ENCODE assay signal across 18 cellular contexts in the genomic region with DNA sequence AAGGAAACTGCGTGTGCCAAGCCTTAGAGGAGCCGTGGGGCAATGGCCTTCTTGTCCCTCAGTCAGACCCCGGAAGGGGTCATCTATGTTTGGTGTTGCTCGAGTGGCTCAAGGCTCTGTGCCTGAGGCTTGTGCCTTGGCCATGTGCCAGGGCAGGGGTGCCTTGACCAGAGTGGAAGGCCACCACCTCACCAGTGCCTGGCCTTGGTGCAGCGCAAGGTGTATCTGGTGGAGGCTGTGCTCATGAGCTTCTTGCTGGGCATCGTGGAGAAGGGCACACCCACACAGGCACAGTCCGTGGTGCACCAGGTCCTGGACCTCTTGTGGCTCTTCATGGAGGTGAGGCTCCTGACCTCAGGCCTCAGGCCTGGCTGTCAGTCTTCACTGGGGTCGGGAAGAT. TPM values are rescaled to one million over a fixed set of nuclear protein-coding genes. Genes with fewer than 3 reads are reported as not detected.
A peak's percentile ranks its signal among the peaks of the same experiment; 100 is the strongest.
DNase-seq lines count a peak whose midpoint lies in the region; ATAC-seq, FAIRE-seq and TF ChIP-seq lines count a peak whose summit lies in the region.
"Had no signal": no experiment of that assay in that cellular context is flagged by ENCODE, and none has a peak within 500 bp of the region (broad histone marks: within the 10 kb centered on the region; RNA-seq: fewer than 3 reads in every experiment).

No MANE protein-coding gene starts in this region.

- H3K4me2 ChIP-seq in GM23338, result no peak overlapping the region
- H3K4me2 ChIP-seq in H1 (ENCODE audit: insufficient read depth in 1 of 2, low read depth in 2 of 2, low read length in 2 of 2), result no peak overlapping the region
- H3K4me2 ChIP-seq: KMS-11 had no signal

- H3K14ac ChIP-seq in H1 (ENCODE audit: insufficient read length), result no peak overlapping the region

- no peak for ATAC-seq in GM23338
- ATAC-seq in psoas muscle, result no peak
- ATAC-seq: GM12878 had no signal

- intact Hi-C loops in psoas muscle (cut with DNase I), result loop anchor here in 1 of 2 donors (5.0 kb wide), 1 partner anchor 207 kb away; no protein-coding TSS in a partner anchor

- H3K56ac ChIP-seq in H1 (replicated peaks; ENCODE audit: insufficient read length, low read depth, low read length), result no peak overlapping the region

- H2AFZ ChIP-seq in GM23338, result no peak overlapping the region
- no peak overlapping the region for H2AFZ ChIP-seq in H1 (ENCODE audit: low read length)

- H3K27me3 ChIP-seq in GM23338 (ENCODE audit: insufficient read depth), result no peaks in the 10 kb centered on the region
- no peaks in the 10 kb centered on the region for H3K27me3 ChIP-seq in H1 (replicated peaks in 1 of 4; ENCODE audit: control insufficient read depth in 3 of 4, extremely low read depth in 1 of 4, insufficient read depth in 3 of 4, low read length in 3 of 4)
- H3K27me3 ChIP-seq in psoas muscle (ENCODE audit: insufficient read depth in 3 of 3, low read length in 2 of 3), result no peaks in the 10 kb centered on the region
- H3K27me3 ChIP-seq: BE2C had no signal

- TF ChIP-seq EP300 in H1 (IDR thresholded peaks at IDR 0.05; ENCODE audit: borderline replicate concordance in 1 of 2, low read depth in 2 of 2, low read length in 2 of 2), result no peak

- H3K36me3 ChIP-seq in GM23338 (ENCODE audit: insufficient read depth), result no peaks in the 10 kb centered on the region
- peaks cover 3 to 5% (median 4%) of the 10 kb centered on the region in 4 experiments; a peak in 4 of 8 replicates for H3K36me3 ChIP-seq in H1 (ENCODE audit: control insufficient read depth in 2 of 4, insufficient read depth in 4 of 4, low read length in 3 of 4)
- peaks cover 0 to 82% of the 10 kb centered on the region in 2 donors for H3K36me3 ChIP-seq in psoas muscle (ENCODE audit: insufficient read depth in 1 of 2, low read depth in 1 of 2)
- H3K36me3 ChIP-seq: BE2C had no signal

- H3K79me1 ChIP-seq in H1 (ENCODE audit: low read depth, low read length), result no peaks in the 10 kb centered on the region

- POLR2A ChIA-PET in H1 (lab: Charles Lee; ENCODE audit: partially characterized antibody), result interaction anchor here (0.9 kb wide), 1 partner anchor 19 kb away, joined by 5 read pairs; the partner anchor contains the start of gene AMIGO3

- H3K4me3 ChIP-seq in GM23338 (no peak overlapping the region), H1 (ENCODE audit: extremely low read depth in 1 of 4, insufficient read depth in 2 of 4, low read depth in 3 of 4, low read length in 4 of 4) (no peak overlapping the region), psoas muscle (no peak overlapping the region)
- H3K4me3 ChIP-seq: GM12878, HAP-1 had no signal

- no peak overlapping the region for H3K9ac ChIP-seq in H1 (replicated peaks in 1 of 4; ENCODE audit: extremely low read depth in 1 of 4, low read depth in 3 of 4, low read length in 3 of 4)
- H3K9ac ChIP-seq: KMS-11 had no signal

- H2AK5ac ChIP-seq in H1 (ENCODE audit: low read depth, low read length), result no peak overlapping the region

- TF ChIP-seq CTCF in GM23338 (conservative IDR thresholded peaks at IDR 0.05; ENCODE audit: low read depth in 2 of 2) (no peak), H1 (IDR thresholded peaks at IDR 0.05; ENCODE audit: control extremely low read depth in 1 of 3, insufficient read depth in 1 of 3, low read depth in 1 of 3, low read length in 3 of 3) (no peak), psoas muscle (IDR thresholded peaks at IDR 0.05) (no peak)

- H2BK15ac ChIP-seq in H1 (ENCODE audit: low read length), result no peak overlapping the region

- H3K23me2 ChIP-seq in H1 (ENCODE audit: low read depth, low read length), result no peaks in the 10 kb centered on the region

- WGBS in H1 (ENCODE audit: extremely low coverage in 1 of 2, insufficient coverage in 1 of 2, insufficient read length in 1 of 2, insufficient replicate concordance in 2 of 2, low coverage in 1 of 2, low lambda C conversion rate in 2 of 2, missing lambda C conversion rate in 1 of 2), 2 experiments, result 85% methylated on average over 8 of the region's 8 CpGs; no CpG with 5 or more reads in 1 of the 2 experiments
- 50 to 67% (median 51%) methylated on average over 8 of the region's 8 CpGs for WGBS in psoas muscle, 3 donors

- H2BK12ac ChIP-seq in H1 (ENCODE audit: low read depth, low read length), result 0 out of 2 replicates have a peak overlapping the region, but pooled peaks have one; percentile 27

- H3K27ac Mint-ChIP-seq in GM23338, result 0 out of 2 replicates have a peak overlapping the region, but pooled peaks have one; percentile 41
- H3K27ac Mint-ChIP-seq: CD8-positive, alpha-beta memory T cell had no signal

- H3K23ac ChIP-seq in H1 (ENCODE audit: insufficient read length), result no peak overlapping the region

- CTCF ChIA-PET in H1 (lab: Charles Lee; ENCODE audit: partially characterized antibody), result interaction anchor here (0.9 to 9.7 kb wide), 18 partner anchors 11 to 360 kb away, joined by 3 to 127 read pairs (median 6); partner anchors contain the start of genes AMIGO3, MST1, RNF123 and USP4

- no peak overlapping the region for H2BK5ac ChIP-seq in H1 (ENCODE audit: low read depth, low read length)

- no peak overlapping the region for H3K18ac ChIP-seq in H1 (ENCODE audit: extremely low read depth, low read length)

- TF ChIP-seq POLR2A in H1 (IDR thresholded peaks at IDR 0.05; ENCODE audit: control extremely low read depth in 1 of 2, low read depth in 2 of 2, low read length in 2 of 2), result no peak

- H3K9me2 ChIP-seq in GM23338 (ENCODE audit: insufficient read depth), result no peaks in the 10 kb centered on the region

- no peaks in the 10 kb centered on the region for H3K9me3 Mint-ChIP-seq in GM23338
- H3K9me3 Mint-ChIP-seq: CD8-positive, alpha-beta memory T cell; IgD-negative memory B cell had no signal

- H4K20me1 ChIP-seq in GM23338 (replicated peaks; ENCODE audit: insufficient read depth) (peaks cover 5% of the 10 kb centered on the region; the same call in 1 of the 2 replicates), H1 (replicated peaks in 1 of 2; ENCODE audit: control insufficient read depth in 1 of 2, insufficient read depth in 2 of 2, low read length in 2 of 2) (peaks cover 8 to 11% of the 10 kb centered on the region in 2 experiments)

- H3K4me3 Mint-ChIP-seq in GM23338, result no peak overlapping the region
- H3K4me3 Mint-ChIP-seq: CD8-positive, alpha-beta memory T cell; IgD-negative memory B cell had no signal

- DNase-seq in GM23338 (ENCODE audit: low spot score) (no peak), H1 (ENCODE audit: low read depth in 1 of 2, low spot score in 2 of 2) (no peak), psoas muscle (no peak), middle frontal gyrus (ENCODE audit: extremely low spot score, low spot score) (no peak), D341Med (ENCODE audit: low spot score) (no peak)
- DNase-seq in stimulated activated CD8-positive, alpha-beta memory T cell treated with anti-CD3 and anti-CD28 coated beads, Interleukin-4, amount 100 ng/mL, for 48 hours, result no peak
- DNase-seq: BE2C; Caco-2; CD8-positive, alpha-beta memory T cell; DMS 273 treated with DMSO at 0.1 percent for 48 hours; GOT3 had no signal

- no peaks in the 10 kb centered on the region for H3K79me2 ChIP-seq in GM23338 (replicated peaks; ENCODE audit: insufficient read depth)
- H3K79me2 ChIP-seq in H1 (ENCODE audit: control insufficient read depth in 1 of 2, insufficient read depth in 2 of 2, low read length in 2 of 2), result no peaks in the 10 kb centered on the region

- H3K27ac ChIP-seq in GM23338 (ENCODE audit: low read depth) (no peak overlapping the region), H1 (ENCODE audit: low read depth, low read length) (no peak overlapping the region), psoas muscle (peak overlapping the region; percentile 30)
- H3K27ac ChIP-seq: KMS-11 had no signal

- peaks cover 18% of the 10 kb centered on the region for H3K4me1 Mint-ChIP-seq in GM23338
- H3K4me1 Mint-ChIP-seq: IgD-negative memory B cell had no signal

- no peak overlapping the region for H4K5ac ChIP-seq in H1 (ENCODE audit: insufficient read length, low read depth, low read length)

- TF ChIP-seq RAD21 in H1 (IDR thresholded peaks at IDR 0.05 in 1 of 2, conservative IDR thresholded peaks at IDR 0.05 in 1 of 2; ENCODE audit: low read depth in 2 of 2, low read length in 2 of 2), result no peak

- no peaks in the 10 kb centered on the region; the same call in 1 of the 2 replicates for H3F3A ChIP-seq in GM23338 (replicated peaks; ENCODE audit: low read depth)

- H4K91ac ChIP-seq in H1 (replicated peaks; ENCODE audit: insufficient read length, low read length), result no peak overlapping the region

- no peak overlapping the region for H2BK20ac ChIP-seq in H1 (ENCODE audit: low read length)

- no peak overlapping the region for H2BK120ac ChIP-seq in H1 (replicated peaks; ENCODE audit: low read depth, low read length)

- H3K4me1 ChIP-seq in GM23338 (ENCODE audit: insufficient read depth) (no peaks in the 10 kb centered on the region), H1 (replicated peaks in 1 of 4; ENCODE audit: control insufficient read depth in 3 of 4, insufficient read depth in 4 of 4, low read length in 3 of 4) (peaks cover 0 to 9% (median 5%) of the 10 kb centered on the region in 4 experiments; a peak in 5 of 7 replicates), psoas muscle (peaks cover 6% of the 10 kb centered on the region)
- H3K4me1 ChIP-seq: BE2C, Caco-2, HAP-1 had no signal

- no peak for FAIRE-seq in H1 (lab: Jason Lieb, UNC)
- FAIRE-seq: A204.1, GM12878, GM18507 had no signal

- peaks cover 17% of the 10 kb centered on the region for H3K27me3 Mint-ChIP-seq in GM23338 (ENCODE audit: insufficient read depth, low read depth, poor library complexity)
- H3K27me3 Mint-ChIP-seq: CD8-positive, alpha-beta memory T cell; IgD-negative memory B cell had no signal

- no peak overlapping the region for H4K8ac ChIP-seq in H1 (ENCODE audit: extremely low read depth, insufficient read depth, low read length)

- H3K9me3 ChIP-seq in H1 (ENCODE audit: insufficient read depth in 2 of 2, low read depth in 1 of 2, low read length in 1 of 2) (no peaks in the 10 kb centered on the region), psoas muscle (no peaks in the 10 kb centered on the region)
- H3K9me3 ChIP-seq: BE2C, Caco-2, HAP-1 had no signal

- no peak overlapping the region for H3K4ac ChIP-seq in H1 (replicated peaks; ENCODE audit: insufficient read length, low read depth, low read length)

- H3K36me3 Mint-ChIP-seq in GM23338 (ENCODE audit: low read depth), result peaks cover 8% of the 10 kb centered on the region
- H3K36me3 Mint-ChIP-seq: IgD-negative memory B cell had no signal

RNA-seq across cellular contexts. Expression of gene RNF123, which starts 10.7 kb away (rescaled TPM):
- 24.4 and 32.5 TPM in 2 replicates for total RNA-seq in GM23338 (2014; rRNA removed; shearing (Covaris generic))
- polyA plus RNA-seq in GM23338 (2016; fragmentation: Nextera tagmentation; extraction: Ambion mirVana) (13.2 and 14.6 TPM in 2 replicates), H1 (2011; rRNA removed) (57.7 and 71.5 TPM in 2 replicates), psoas muscle (10 to 100 TPM; 36.1 to 89.3 (median 76.9) TPM)
- 30.5 and 34.2 TPM in 2 replicates for total RNA-seq in H1 (2021; fragmentation: NEBNext Ultra II Directional; extraction: Animal tissue kit (Norgen Biotek cat#: 25700))
- 42.3 TPM for polyA plus RNA-seq in H1 (2011; cell fraction: cytosol; rRNA removed)
- 154 TPM for polyA plus RNA-seq in H1 (2011; cell fraction: nucleus; rRNA removed)
- polyA plus RNA-seq in H1 (2012, experiment 1 of 2), result 14.4 to 33.7 TPM (median 28.7 TPM) in 4 replicates
- polyA plus RNA-seq in H1 (2012, experiment 2 of 2), result 25.2 TPM
- polyA plus RNA-seq in H1 (2013, experiment 1 of 2), result 25.4 TPM
- polyA plus RNA-seq in H1 (2013, experiment 2 of 2), result 26.8 TPM
- 49.8 TPM in 2 replicates for polyA minus RNA-seq in H1 (2011; rRNA and poly(A)+ RNA removed)
- 26.6 TPM for polyA minus RNA-seq in H1 (2011; cell fraction: cytosol; rRNA and poly(A)+ RNA removed)
- polyA minus RNA-seq in H1 (2011; cell fraction: nucleus; rRNA and poly(A)+ RNA removed), result 51.9 TPM
- 100 to 1,000 TPM; 105 to 170 (median 146) TPM for total RNA-seq in psoas muscle

RNA-seq across cellular contexts. Expression of gene MST1, which starts 10.7 kb away (rescaled TPM):
- total RNA-seq in GM23338 (2014; rRNA removed; shearing (Covaris generic)), result 8.7 and 11.1 TPM in 2 replicates
- polyA plus RNA-seq in GM23338 (2016; fragmentation: Nextera tagmentation; extraction: Ambion mirVana) (5.0 and 5.9 TPM in 2 replicates), H1 (2011; rRNA removed) (9.5 and 14.2 TPM in 2 replicates), psoas muscle (1 to 10 TPM; 1.4 to 4.5 (median 2.0) TPM)
- 6.2 and 8.5 TPM in 2 replicates for total RNA-seq in H1 (2021; fragmentation: NEBNext Ultra II Directional; extraction: Animal tissue kit (Norgen Biotek cat#: 25700))
- polyA plus RNA-seq in H1 (2011; cell fraction: cytosol; rRNA removed), result 13.9 TPM
- polyA plus RNA-seq in H1 (2011; cell fraction: nucleus; rRNA removed), result 85.9 TPM
- 9.0 to 11.8 TPM (median 9.3 TPM) in 4 replicates for polyA plus RNA-seq in H1 (2012, experiment 1 of 2)
- 4.6 TPM for polyA plus RNA-seq in H1 (2012, experiment 2 of 2)
- 8.6 TPM for polyA plus RNA-seq in H1 (2013, experiment 1 of 2)
- polyA plus RNA-seq in H1 (2013, experiment 2 of 2), result 7.0 TPM
- 6.0 and 7.3 TPM in 2 replicates for polyA minus RNA-seq in H1 (2011; rRNA and poly(A)+ RNA removed)
- 13.4 TPM for polyA minus RNA-seq in H1 (2011; cell fraction: cytosol; rRNA and poly(A)+ RNA removed)
- 23.3 TPM for polyA minus RNA-seq in H1 (2011; cell fraction: nucleus; rRNA and poly(A)+ RNA removed)
- total RNA-seq in psoas muscle, result 1 to 10 TPM; 3.2 to 7.0 (median 4.7) TPM

RNA-seq across cellular contexts. Expression of gene AMIGO3, which starts 19.5 kb away (rescaled TPM):
- total RNA-seq in GM23338 (2014; rRNA removed; shearing (Covaris generic)), result 8.2 and 10.4 TPM in 2 replicates
- polyA plus RNA-seq in GM23338 (2016; fragmentation: Nextera tagmentation; extraction: Ambion mirVana) (2.9 and 3.5 TPM in 2 replicates), H1 (2011; rRNA removed) (8.8 and 13.1 TPM in 2 replicates), psoas muscle (under 1 TPM; 0.38 to 0.94 (median 0.49) TPM)
- total RNA-seq in H1 (2021; fragmentation: NEBNext Ultra II Directional; extraction: Animal tissue kit (Norgen Biotek cat#: 25700)), result 1.6 and 2.9 TPM in 2 replicates
- polyA plus RNA-seq in H1 (2011; cell fraction: cytosol; rRNA removed), result 5.9 TPM
- polyA plus RNA-seq in H1 (2011; cell fraction: nucleus; rRNA removed), result 7.3 TPM
- polyA plus RNA-seq in H1 (2012, experiment 1 of 2), result 3.7 to 6.4 TPM (median 6.0 TPM) in 4 replicates
- 5.3 TPM for polyA plus RNA-seq in H1 (2012, experiment 2 of 2)
- polyA plus RNA-seq in H1 (2013, experiment 1 of 2), result 7.9 TPM
- polyA plus RNA-seq in H1 (2013, experiment 2 of 2), result 7.7 TPM
- 3.1 and 3.4 TPM in 2 replicates for polyA minus RNA-seq in H1 (2011; rRNA and poly(A)+ RNA removed)
- polyA minus RNA-seq in H1 (2011; cell fraction: cytosol; rRNA and poly(A)+ RNA removed), result 8.0 TPM
- 14.2 TPM for polyA minus RNA-seq in H1 (2011; cell fraction: nucleus; rRNA and poly(A)+ RNA removed)
- under 1 TPM in 1 of 4 donors, not detected in 3; 0.36 TPM for total RNA-seq in psoas muscle
- total RNA-seq: Caco-2 had no signal
- polyA plus RNA-seq: AG04450 had no signal

RNA-seq across cellular contexts. Expression of gene GMPPB, which starts 23.7 kb away (rescaled TPM):
- 29.4 and 36.1 TPM in 2 replicates for total RNA-seq in GM23338 (2014; rRNA removed; shearing (Covaris generic))
- polyA plus RNA-seq in GM23338 (2016; fragmentation: Nextera tagmentation; extraction: Ambion mirVana) (7.8 and 10.2 TPM in 2 replicates), H1 (2011; rRNA removed) (20.9 and 26.6 TPM in 2 replicates), psoas muscle (10 to 100 TPM; 12.5 to 30.7 (median 22.2) TPM)
- 23.9 and 24.0 TPM in 2 replicates for total RNA-seq in H1 (2021; fragmentation: NEBNext Ultra II Directional; extraction: Animal tissue kit (Norgen Biotek cat#: 25700))
- polyA plus RNA-seq in H1 (2011; cell fraction: cytosol; rRNA removed), result 22.7 TPM
- 27.5 TPM for polyA plus RNA-seq in H1 (2011; cell fraction: nucleus; rRNA removed)
- polyA plus RNA-seq in H1 (2012, experiment 1 of 2), result 11.9 to 25.8 TPM (median 24.2 TPM) in 4 replicates
- polyA plus RNA-seq in H1 (2012, experiment 2 of 2), result 21.9 TPM
- 8.3 TPM for polyA plus RNA-seq in H1 (2013, experiment 1 of 2)
- 9.1 TPM for polyA plus RNA-seq in H1 (2013, experiment 2 of 2)
- polyA minus RNA-seq in H1 (2011; rRNA and poly(A)+ RNA removed), result 24.6 and 27.9 TPM in 2 replicates
- 15.9 TPM for polyA minus RNA-seq in H1 (2011; cell fraction: cytosol; rRNA and poly(A)+ RNA removed)
- polyA minus RNA-seq in H1 (2011; cell fraction: nucleus; rRNA and poly(A)+ RNA removed), result 27.7 TPM
- 10 to 100 TPM in 2 of 4 donors, 1 to 10 TPM in 2; 9.3 to 14.5 (median 11.1) TPM for total RNA-seq in psoas muscle

RNA-seq across cellular contexts. Expression of gene APEH, which starts 25.9 kb away (rescaled TPM):
- 202 and 264 TPM in 2 replicates for total RNA-seq in GM23338 (2014; rRNA removed; shearing (Covaris generic))
- polyA plus RNA-seq in GM23338 (2016; fragmentation: Nextera tagmentation; extraction: Ambion mirVana) (170 and 178 TPM in 2 replicates), H1 (2011; rRNA removed) (260 and 275 TPM in 2 replicates), psoas muscle (100 to 1,000 TPM in 1 of 3 donors, 10 to 100 TPM in 2; 70.8 to 109 (median 89.1) TPM)
- 222 and 236 TPM in 2 replicates for total RNA-seq in H1 (2021; fragmentation: NEBNext Ultra II Directional; extraction: Animal tissue kit (Norgen Biotek cat#: 25700))
- 237 TPM for polyA plus RNA-seq in H1 (2011; cell fraction: cytosol; rRNA removed)
- 509 TPM for polyA plus RNA-seq in H1 (2011; cell fraction: nucleus; rRNA removed)
- polyA plus RNA-seq in H1 (2012, experiment 1 of 2), result 188 to 293 TPM (median 261 TPM) in 4 replicates
- 246 TPM for polyA plus RNA-seq in H1 (2012, experiment 2 of 2)
- polyA plus RNA-seq in H1 (2013, experiment 1 of 2), result 99.8 TPM
- 92.7 TPM for polyA plus RNA-seq in H1 (2013, experiment 2 of 2)
- 303 and 366 TPM in 2 replicates for polyA minus RNA-seq in H1 (2011; rRNA and poly(A)+ RNA removed)
- polyA minus RNA-seq in H1 (2011; cell fraction: cytosol; rRNA and poly(A)+ RNA removed), result 156 TPM
- 198 TPM for polyA minus RNA-seq in H1 (2011; cell fraction: nucleus; rRNA and poly(A)+ RNA removed)
- total RNA-seq in psoas muscle, result 100 to 1,000 TPM; 115 to 189 (median 165) TPM
